2 cellular contexts compared by ENCODE assay signal in the genomic region with DNA sequence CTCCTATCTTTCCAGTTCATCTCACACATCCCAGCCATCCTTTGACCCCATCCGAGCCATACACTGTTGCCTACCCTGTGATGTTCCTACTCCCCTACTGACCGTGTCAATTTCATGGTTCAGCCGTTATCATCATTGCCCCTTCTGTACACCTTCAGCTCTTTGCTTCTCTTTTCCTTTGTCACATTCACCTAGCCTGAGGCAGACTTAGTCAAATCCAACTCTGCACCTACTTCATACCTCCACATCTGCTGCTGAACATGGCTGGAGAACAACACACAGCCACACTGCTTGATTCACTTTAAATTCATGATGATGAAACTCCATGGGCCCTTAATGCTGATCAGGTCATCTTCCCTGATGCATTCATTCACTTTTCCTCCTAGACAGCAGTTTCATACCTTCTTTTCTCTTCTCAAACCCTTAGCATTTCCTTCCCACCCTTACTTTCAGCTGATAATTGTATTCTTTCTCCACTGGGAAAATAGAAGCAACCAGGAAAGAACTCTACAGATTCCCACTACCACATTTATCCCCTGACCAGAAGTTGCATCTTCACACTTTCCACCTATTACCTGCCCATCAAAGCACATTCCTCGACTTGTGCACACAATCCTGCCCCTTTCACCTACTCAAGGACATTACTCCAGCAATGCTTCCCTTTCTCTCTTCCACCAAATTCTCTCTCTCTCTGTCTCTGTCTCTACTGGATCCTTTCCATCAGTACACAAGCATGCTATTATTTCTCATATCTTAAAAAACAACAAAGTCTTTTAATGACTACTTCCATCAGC.
TF ChIP-seq lines count a peak whose summit lies in the region.

No MANE protein-coding gene starts in this region.

TF ChIP-seq in IMR-90, 13 proteins besides CTCF, POLR2A, EP300 and RAD21:
- TF ChIP-seq MAZ (IDR thresholded peaks at IDR 0.05; ENCODE audit: borderline replicate concordance, low read depth, low read length), result no peak
- TF ChIP-seq NFE2L2 (IDR thresholded peaks at IDR 0.05; ENCODE audit: low read depth, low read length), result no peak
- no peak for TF ChIP-seq CEBPB (IDR thresholded peaks at IDR 0.05; ENCODE audit: low read depth, low read length)
- TF ChIP-seq SMC3 (IDR thresholded peaks at IDR 0.05; ENCODE audit: low read depth, low read length), result no peak
- no peak for TF ChIP-seq RCOR1 (IDR thresholded peaks at IDR 0.05; ENCODE audit: insufficient replicate concordance, low read length)

TF ChIP-seq in H1, 55 proteins besides CTCF, POLR2A, EP300 and RAD21:
- TF ChIP-seq SIX5 (IDR thresholded peaks at IDR 0.05; ENCODE audit: low read depth, low read length), result no peak
- no peak for TF ChIP-seq SIRT6 (IDR thresholded peaks at IDR 0.05; ENCODE audit: low read length)
- TF ChIP-seq BACH1 (IDR thresholded peaks at IDR 0.05; ENCODE audit: low read length), result no peak
- no peak for TF ChIP-seq POU5F1 (IDR thresholded peaks at IDR 0.05; ENCODE audit: low read depth, low read length)
- TF ChIP-seq YY1 (IDR thresholded peaks at IDR 0.05; ENCODE audit: low read depth, low read length), result no peak
- TF ChIP-seq CHD1 (IDR thresholded peaks at IDR 0.05; ENCODE audit: low read depth, low read length), result no peak
- no peak for TF ChIP-seq RXRA (IDR thresholded peaks at IDR 0.05; ENCODE audit: insufficient read depth, low read depth, low read length)
- TF ChIP-seq, protein P1, sequence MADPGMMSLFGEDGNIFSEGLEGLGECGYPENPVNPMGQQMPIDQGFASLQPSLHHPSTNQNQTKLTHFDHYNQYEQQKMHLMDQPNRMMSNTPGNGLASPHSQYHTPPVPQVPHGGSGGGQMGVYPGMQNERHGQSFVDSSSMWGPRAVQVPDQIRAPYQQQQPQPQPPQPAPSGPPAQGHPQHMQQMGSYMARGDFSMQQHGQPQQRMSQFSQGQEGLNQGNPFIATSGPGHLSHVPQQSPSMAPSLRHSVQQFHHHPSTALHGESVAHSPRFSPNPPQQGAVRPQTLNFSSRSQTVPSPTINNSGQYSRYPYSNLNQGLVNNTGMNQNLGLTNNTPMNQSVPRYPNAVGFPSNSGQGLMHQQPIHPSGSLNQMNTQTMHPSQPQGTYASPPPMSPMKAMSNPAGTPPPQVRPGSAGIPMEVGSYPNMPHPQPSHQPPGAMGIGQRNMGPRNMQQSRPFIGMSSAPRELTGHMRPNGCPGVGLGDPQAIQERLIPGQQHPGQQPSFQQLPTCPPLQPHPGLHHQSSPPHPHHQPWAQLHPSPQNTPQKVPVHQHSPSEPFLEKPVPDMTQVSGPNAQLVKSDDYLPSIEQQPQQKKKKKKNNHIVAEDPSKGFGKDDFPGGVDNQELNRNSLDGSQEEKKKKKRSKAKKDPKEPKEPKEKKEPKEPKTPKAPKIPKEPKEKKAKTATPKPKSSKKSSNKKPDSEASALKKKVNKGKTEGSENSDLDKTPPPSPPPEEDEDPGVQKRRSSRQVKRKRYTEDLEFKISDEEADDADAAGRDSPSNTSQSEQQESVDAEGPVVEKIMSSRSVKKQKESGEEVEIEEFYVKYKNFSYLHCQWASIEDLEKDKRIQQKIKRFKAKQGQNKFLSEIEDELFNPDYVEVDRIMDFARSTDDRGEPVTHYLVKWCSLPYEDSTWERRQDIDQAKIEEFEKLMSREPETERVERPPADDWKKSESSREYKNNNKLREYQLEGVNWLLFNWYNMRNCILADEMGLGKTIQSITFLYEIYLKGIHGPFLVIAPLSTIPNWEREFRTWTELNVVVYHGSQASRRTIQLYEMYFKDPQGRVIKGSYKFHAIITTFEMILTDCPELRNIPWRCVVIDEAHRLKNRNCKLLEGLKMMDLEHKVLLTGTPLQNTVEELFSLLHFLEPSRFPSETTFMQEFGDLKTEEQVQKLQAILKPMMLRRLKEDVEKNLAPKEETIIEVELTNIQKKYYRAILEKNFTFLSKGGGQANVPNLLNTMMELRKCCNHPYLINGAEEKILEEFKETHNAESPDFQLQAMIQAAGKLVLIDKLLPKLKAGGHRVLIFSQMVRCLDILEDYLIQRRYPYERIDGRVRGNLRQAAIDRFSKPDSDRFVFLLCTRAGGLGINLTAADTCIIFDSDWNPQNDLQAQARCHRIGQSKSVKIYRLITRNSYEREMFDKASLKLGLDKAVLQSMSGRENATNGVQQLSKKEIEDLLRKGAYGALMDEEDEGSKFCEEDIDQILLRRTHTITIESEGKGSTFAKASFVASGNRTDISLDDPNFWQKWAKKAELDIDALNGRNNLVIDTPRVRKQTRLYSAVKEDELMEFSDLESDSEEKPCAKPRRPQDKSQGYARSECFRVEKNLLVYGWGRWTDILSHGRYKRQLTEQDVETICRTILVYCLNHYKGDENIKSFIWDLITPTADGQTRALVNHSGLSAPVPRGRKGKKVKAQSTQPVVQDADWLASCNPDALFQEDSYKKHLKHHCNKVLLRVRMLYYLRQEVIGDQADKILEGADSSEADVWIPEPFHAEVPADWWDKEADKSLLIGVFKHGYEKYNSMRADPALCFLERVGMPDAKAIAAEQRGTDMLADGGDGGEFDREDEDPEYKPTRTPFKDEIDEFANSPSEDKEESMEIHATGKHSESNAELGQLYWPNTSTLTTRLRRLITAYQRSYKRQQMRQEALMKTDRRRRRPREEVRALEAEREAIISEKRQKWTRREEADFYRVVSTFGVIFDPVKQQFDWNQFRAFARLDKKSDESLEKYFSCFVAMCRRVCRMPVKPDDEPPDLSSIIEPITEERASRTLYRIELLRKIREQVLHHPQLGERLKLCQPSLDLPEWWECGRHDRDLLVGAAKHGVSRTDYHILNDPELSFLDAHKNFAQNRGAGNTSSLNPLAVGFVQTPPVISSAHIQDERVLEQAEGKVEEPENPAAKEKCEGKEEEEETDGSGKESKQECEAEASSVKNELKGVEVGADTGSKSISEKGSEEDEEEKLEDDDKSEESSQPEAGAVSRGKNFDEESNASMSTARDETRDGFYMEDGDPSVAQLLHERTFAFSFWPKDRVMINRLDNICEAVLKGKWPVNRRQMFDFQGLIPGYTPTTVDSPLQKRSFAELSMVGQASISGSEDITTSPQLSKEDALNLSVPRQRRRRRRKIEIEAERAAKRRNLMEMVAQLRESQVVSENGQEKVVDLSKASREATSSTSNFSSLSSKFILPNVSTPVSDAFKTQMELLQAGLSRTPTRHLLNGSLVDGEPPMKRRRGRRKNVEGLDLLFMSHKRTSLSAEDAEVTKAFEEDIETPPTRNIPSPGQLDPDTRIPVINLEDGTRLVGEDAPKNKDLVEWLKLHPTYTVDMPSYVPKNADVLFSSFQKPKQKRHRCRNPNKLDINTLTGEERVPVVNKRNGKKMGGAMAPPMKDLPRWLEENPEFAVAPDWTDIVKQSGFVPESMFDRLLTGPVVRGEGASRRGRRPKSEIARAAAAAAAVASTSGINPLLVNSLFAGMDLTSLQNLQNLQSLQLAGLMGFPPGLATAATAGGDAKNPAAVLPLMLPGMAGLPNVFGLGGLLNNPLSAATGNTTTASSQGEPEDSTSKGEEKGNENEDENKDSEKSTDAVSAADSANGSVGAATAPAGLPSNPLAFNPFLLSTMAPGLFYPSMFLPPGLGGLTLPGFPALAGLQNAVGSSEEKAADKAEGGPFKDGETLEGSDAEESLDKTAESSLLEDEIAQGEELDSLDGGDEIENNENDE (IDR thresholded peaks at IDR 0.05; ENCODE audit: insufficient replicate concordance, low read length), result no peak
- no peak for TF ChIP-seq HDAC6 (IDR thresholded peaks at IDR 0.05; ENCODE audit: low read depth, low read length)
- TF ChIP-seq EGR1 (IDR thresholded peaks at IDR 0.05; ENCODE audit: borderline replicate concordance, low read depth, low read length), result no peak
- no peak for TF ChIP-seq CTBP2 (IDR thresholded peaks at IDR 0.05; ENCODE audit: borderline replicate concordance, insufficient read depth, insufficient read length, low read length)
- no peak for TF ChIP-seq PHF8 (conservative IDR thresholded peaks at IDR 0.05; ENCODE audit: low read depth, low read length)
- TF ChIP-seq CEBPB (IDR thresholded peaks at IDR 0.05; ENCODE audit: low read depth, low read length), result no peak
- TF ChIP-seq TAF7 (optimal IDR thresholded peaks at IDR 0.05; ENCODE audit: borderline replicate concordance, low read depth, low read length), result no peak
- TF ChIP-seq SIN3A (conservative IDR thresholded peaks at IDR 0.05 in 1 of 2, IDR thresholded peaks at IDR 0.05 in 1 of 2; ENCODE audit: low read depth in 1 of 2, low read length in 2 of 2), result no peak
- TF ChIP-seq, protein P2, sequence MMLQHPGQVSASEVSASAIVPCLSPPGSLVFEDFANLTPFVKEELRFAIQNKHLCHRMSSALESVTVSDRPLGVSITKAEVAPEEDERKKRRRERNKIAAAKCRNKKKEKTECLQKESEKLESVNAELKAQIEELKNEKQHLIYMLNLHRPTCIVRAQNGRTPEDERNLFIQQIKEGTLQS (IDR thresholded peaks at IDR 0.05; ENCODE audit: insufficient read depth, low read depth, low read length), result no peak
- TF ChIP-seq, protein P3, sequence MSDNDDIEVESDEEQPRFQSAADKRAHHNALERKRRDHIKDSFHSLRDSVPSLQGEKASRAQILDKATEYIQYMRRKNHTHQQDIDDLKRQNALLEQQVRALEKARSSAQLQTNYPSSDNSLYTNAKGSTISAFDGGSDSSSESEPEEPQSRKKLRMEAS (IDR thresholded peaks at IDR 0.05), result no peak
- TF ChIP-seq EZH2 (IDR thresholded peaks at IDR 0.05; ENCODE audit: low read depth, low read length, severe bottlenecking), result no peak
